Comparison of ENCODE assay signal across 8 cellular contexts in the genomic region with DNA sequence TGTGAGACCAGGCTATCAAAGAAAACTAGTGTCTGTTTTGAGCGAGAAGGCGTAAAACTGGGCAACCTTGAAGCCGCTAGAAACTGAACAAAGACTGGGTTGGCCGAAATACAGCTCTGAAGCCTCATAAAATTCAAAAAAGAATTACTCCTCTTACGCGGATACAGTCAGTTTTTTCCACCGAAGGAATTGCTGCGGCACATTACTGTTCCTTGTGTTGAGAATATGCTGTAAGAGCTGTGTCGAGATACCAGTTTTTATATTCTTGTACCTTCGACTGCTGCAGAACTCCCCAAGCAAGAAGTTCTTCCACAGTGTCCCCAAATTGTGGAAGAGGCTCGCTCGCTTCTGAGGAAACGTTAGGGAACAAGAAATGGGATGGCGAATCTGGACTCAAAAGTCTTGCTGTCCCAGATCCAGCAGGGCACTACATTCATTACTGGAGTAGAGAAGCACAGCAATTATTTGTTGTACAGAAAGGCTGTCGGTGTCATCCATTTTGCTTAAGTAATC. TPM values are rescaled to one million over a fixed set of nuclear protein-coding genes. Genes with fewer than 3 reads are reported as not detected.
DNase-seq lines count a peak whose midpoint lies in the region; ATAC-seq and FAIRE-seq lines count a peak whose summit lies in the region.

No MANE protein-coding gene starts in this region.

- H3K4me3 ChIP-seq in right cardiac atrium (ENCODE audit: low read length) (peak overlapping the region; percentile 52), small intestine (ENCODE audit: low read depth in 1 of 2, low read length in 2 of 2) (peak overlapping the region; percentile 51 to 80)

- 24% methylated on average over 15 of the region's 15 CpGs for WGBS in right cardiac atrium
- 17 to 19% (median 18%) methylated on average over 15 of the region's 15 CpGs for WGBS in small intestine, 3 donors

- FAIRE-seq in small intestine (lab: Jason Lieb, UNC), result no peak

- POLR2A ChIA-PET in activated CD8-positive, alpha-beta T cell treated with anti-CD3 and anti-CD28 coated beads, Interleukin-2, amount 10 ng/mL, durations not matched to agents 7 days and 5 days (lab: Charles Lee), result interaction anchor here (0.7 to 1.9 kb wide), 15 partner anchors 10 to 455 kb away, joined by 3 to 50 read pairs (median 5); a partner anchor contains a TSS

- H3K27ac ChIP-seq in right cardiac atrium (ENCODE audit: low read length) (peak overlapping the region; percentile 77), small intestine (ENCODE audit: low read depth in 1 of 2, low read length in 1 of 2) (peak overlapping the region; percentile 92 to 98)

- peaks cover 21% of the 10 kb centered on the region for H3K27me3 Mint-ChIP-seq in activated CD8-positive, alpha-beta T cell treated with anti-CD3 and anti-CD28 coated beads, Interleukin-2, amount 10 ng/mL, durations not matched to agents 7 days and 5 days (ENCODE audit: low read depth)

- CTCF ChIA-PET in activated CD8-positive, alpha-beta T cell treated with anti-CD3 and anti-CD28 coated beads, Interleukin-2, amount 10 ng/mL, durations not matched to agents 7 days and 5 days (lab: Charles Lee), result interaction anchor here (0.8 to 1.9 kb wide), 6 partner anchors 14 to 53 kb away, joined by 3 to 10 read pairs (median 4); no protein-coding TSS in a partner anchor

- H3K27me3 ChIP-seq in right cardiac atrium (ENCODE audit: control insufficient read depth, insufficient read depth), result no peaks in the 10 kb centered on the region
- no peaks in the 10 kb centered on the region for H3K27me3 ChIP-seq in small intestine (ENCODE audit: control insufficient read depth in 2 of 2, insufficient read depth in 2 of 2, low read length in 2 of 2)

- peak overlapping the region; percentile 95 for H3K4me3 Mint-ChIP-seq in activated CD8-positive, alpha-beta T cell treated with anti-CD3 and anti-CD28 coated beads, Interleukin-2, amount 10 ng/mL, durations not matched to agents 7 days and 5 days

- H3K9me3 Mint-ChIP-seq in activated CD8-positive, alpha-beta T cell treated with anti-CD3 and anti-CD28 coated beads, Interleukin-2, amount 10 ng/mL, durations not matched to agents 7 days and 5 days (ENCODE audit: insufficient read depth), result no peaks in the 10 kb centered on the region

- DNase-seq in NCI-H510A treated with DMSO at 0.1 percent for 48 hours (lab: John Stamatoyannopoulos, UW) (peak; percentile 14), NCI-H510A (lab: John Stamatoyannopoulos, UW) (no peak), right cardiac atrium (no peak), small intestine (no peak), NCI-H526 treated with DMSO at 0.1 percent for 48 hours (lab: John Stamatoyannopoulos, UW) (no peak)
- no peak for DNase-seq in activated CD8-positive, alpha-beta T cell treated with anti-CD3 and anti-CD28 coated beads, Interleukin-2, amount 10 ng/mL, durations not matched to agents 7 days and 5 days
- DNase-seq in stimulated activated CD4-positive, alpha-beta T cell treated with anti-CD3 and anti-CD28 coated beads, Interleukin-1b, Interleukin-23, amount 100 ng/mL, for 48 hours, result no peak

- H3K9me3 ChIP-seq in right cardiac atrium (ENCODE audit: control insufficient read depth, low read length), result no peaks in the 10 kb centered on the region
- H3K9me3 ChIP-seq in small intestine (ENCODE audit: control insufficient read depth, low read depth), result no peaks in the 10 kb centered on the region

- ATAC-seq in HG03066 (IDR thresholded peaks at IDR 0.05; ENCODE audit: low read depth, unreplicated experiment) (peak; percentile 15), right cardiac atrium (peak in 1 of 2 donors; percentile 18)
- ATAC-seq in activated CD8-positive, alpha-beta T cell treated with anti-CD3 and anti-CD28 coated beads, Interleukin-2, amount 10 ng/mL, durations not matched to agents 7 days and 5 days, result no peak

- peaks cover 18% of the 10 kb centered on the region for H3K4me1 Mint-ChIP-seq in activated CD8-positive, alpha-beta T cell treated with anti-CD3 and anti-CD28 coated beads, Interleukin-2, amount 10 ng/mL, durations not matched to agents 7 days and 5 days (ENCODE audit: low read depth)

- peaks cover 0 to 1% of the 10 kb centered on the region in 2 donors for H3K36me3 ChIP-seq in small intestine (ENCODE audit: control insufficient read depth in 2 of 2, insufficient read depth in 2 of 2, low read length in 2 of 2)

- H3K4me1 ChIP-seq in right cardiac atrium (ENCODE audit: control insufficient read depth, insufficient read depth, low read length) (peaks cover 1% of the 10 kb centered on the region), small intestine (ENCODE audit: control insufficient read depth in 2 of 2, insufficient read depth in 1 of 2, low read depth in 1 of 2, low read length in 1 of 2) (peaks cover 0 to 2% of the 10 kb centered on the region in 2 donors)

- peaks cover 22% of the 10 kb centered on the region for H3K36me3 Mint-ChIP-seq in activated CD8-positive, alpha-beta T cell treated with anti-CD3 and anti-CD28 coated beads, Interleukin-2, amount 10 ng/mL, durations not matched to agents 7 days and 5 days (ENCODE audit: low read depth)

- peak overlapping the region; percentile 97 for H3K27ac Mint-ChIP-seq in activated CD8-positive, alpha-beta T cell treated with anti-CD3 and anti-CD28 coated beads, Interleukin-2, amount 10 ng/mL, durations not matched to agents 7 days and 5 days

- intact Hi-C loops in right cardiac atrium (cut with DNase I), result no loop called here

RNA-seq across cellular contexts. Expression of a gene that starts 0.5 kb away (rescaled TPM):
- 100 to 1,000 TPM; 430 to 441 TPM for total RNA-seq in activated CD8-positive, alpha-beta T cell treated with anti-CD3 and anti-CD28 coated beads, Interleukin-2, amount 10 ng/mL, durations not matched to agents 7 days and 5 days
- 100 to 1,000 TPM; 763 to 921 (median 836) TPM for total RNA-seq in right cardiac atrium
- 2,071 TPM for polyA plus RNA-seq in right cardiac atrium
- 1,000 to 10,000 TPM in 2 of 3 donors, 100 to 1,000 TPM in 1; 712 to 1,298 (median 1,108) TPM for polyA plus RNA-seq in small intestine

RNA-seq across cellular contexts. Expression of a gene that starts 38.3 kb away (rescaled TPM):
- under 1 TPM in 1 of 2 experiments, not detected in 1; 0.05 TPM for total RNA-seq in activated CD8-positive, alpha-beta T cell treated with anti-CD3 and anti-CD28 coated beads, Interleukin-2, amount 10 ng/mL, durations not matched to agents 7 days and 5 days
- 10 to 100 TPM in 2 of 4 donors, 1 to 10 TPM in 2; 8.1 to 29.6 (median 9.3) TPM for total RNA-seq in right cardiac atrium
- polyA plus RNA-seq in right cardiac atrium (5.4 TPM), small intestine (10 to 100 TPM in 1 of 3 donors, 1 to 10 TPM in 1, under 1 TPM in 1; 0.67 to 13.2 (median 1.1) TPM)

RNA-seq across cellular contexts. Expression of a gene that starts 40.5 kb away (rescaled TPM):
- 10 to 100 TPM; 50.2 to 56.4 TPM for total RNA-seq in activated CD8-positive, alpha-beta T cell treated with anti-CD3 and anti-CD28 coated beads, Interleukin-2, amount 10 ng/mL, durations not matched to agents 7 days and 5 days
- total RNA-seq in right cardiac atrium, result 10 to 100 TPM; 58.6 to 70.7 (median 65.5) TPM
- polyA plus RNA-seq in right cardiac atrium (34.6 TPM), small intestine (10 to 100 TPM; 13.0 to 33.1 (median 13.2) TPM)

Comparison
In these comparisons a context has a peak if more than half of its experiments do, and no peak if none do; other contexts are left out.
1. RNA of a gene that starts 38.3 kb away (total RNA-seq): 8.1 to 29.6 TPM in right cardiac atrium; 0.05 TPM in activated CD8-positive, alpha-beta T cell treated with anti-CD3 and anti-CD28 coated beads, Interleukin-2, amount 10 ng/mL, durations not matched to agents 7 days and 5 days; every median in the first group is over 4 times any median in the second.